1 cellular context compared by ENCODE assay signal in the genomic region with DNA sequence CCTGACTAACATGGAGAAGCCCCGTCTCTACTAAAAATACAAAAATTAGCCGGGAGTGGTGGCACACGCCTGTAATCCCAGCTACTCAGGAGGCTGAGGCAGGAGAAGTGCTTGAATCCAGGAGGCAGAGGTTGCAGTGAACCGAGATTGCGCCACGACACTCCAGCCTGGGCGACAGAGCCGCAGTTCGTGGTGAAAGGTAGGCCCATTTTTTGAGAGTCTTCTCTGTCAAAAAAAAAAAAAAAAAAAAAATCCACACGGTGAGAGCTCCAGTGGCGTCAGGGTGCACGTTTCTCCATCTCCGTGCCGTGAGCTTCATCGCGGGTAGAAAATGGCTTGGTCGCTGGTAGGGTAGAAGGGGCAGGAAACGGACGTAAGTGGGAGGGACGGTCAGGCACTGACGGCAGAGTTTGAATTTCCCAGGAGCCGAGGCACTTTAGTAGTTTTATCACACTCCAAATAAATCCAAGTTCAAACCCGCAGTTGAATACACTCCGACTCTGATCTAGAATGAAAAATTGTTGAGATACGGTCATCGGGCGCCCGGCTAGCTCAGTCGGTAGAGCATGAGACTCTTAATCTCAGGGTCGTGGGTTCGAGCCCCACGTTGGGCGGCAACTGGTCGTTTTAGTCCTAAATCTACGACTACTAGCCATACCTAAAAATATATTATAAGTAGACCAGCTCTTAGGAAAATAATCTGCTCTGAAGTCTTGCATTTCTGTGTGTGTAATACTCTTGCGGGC.
TF ChIP-seq lines count a peak whose summit lies in the region.

No MANE protein-coding gene starts in this region.

TF ChIP-seq in HepG2, 621 proteins besides CTCF, POLR2A, EP300 and RAD21 (continued from another document and continues in another):
- TF ChIP-seq ZNF12 (CRISPR knock-in tag; IDR thresholded peaks at IDR 0.05) = no peak
- TF ChIP-seq, protein P1, sequence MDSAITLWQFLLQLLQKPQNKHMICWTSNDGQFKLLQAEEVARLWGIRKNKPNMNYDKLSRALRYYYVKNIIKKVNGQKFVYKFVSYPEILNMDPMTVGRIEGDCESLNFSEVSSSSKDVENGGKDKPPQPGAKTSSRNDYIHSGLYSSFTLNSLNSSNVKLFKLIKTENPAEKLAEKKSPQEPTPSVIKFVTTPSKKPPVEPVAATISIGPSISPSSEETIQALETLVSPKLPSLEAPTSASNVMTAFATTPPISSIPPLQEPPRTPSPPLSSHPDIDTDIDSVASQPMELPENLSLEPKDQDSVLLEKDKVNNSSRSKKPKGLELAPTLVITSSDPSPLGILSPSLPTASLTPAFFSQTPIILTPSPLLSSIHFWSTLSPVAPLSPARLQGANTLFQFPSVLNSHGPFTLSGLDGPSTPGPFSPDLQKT (CRISPR knock-in tag; IDR thresholded peaks at IDR 0.05; ENCODE audit: borderline replicate concordance) = no peak
- TF ChIP-seq ZNF367 (CRISPR knock-in tag; IDR thresholded peaks at IDR 0.05; ENCODE audit: borderline replicate concordance) = peak; percentile 29; the same call in 1 of the 2 replicates
- no peak; the same call in 1 of the 2 replicates for TF ChIP-seq NCOR1 (IDR thresholded peaks at IDR 0.05; ENCODE audit: borderline replicate concordance, low read length)
- TF ChIP-seq HDAC6 (IDR thresholded peaks at IDR 0.05; ENCODE audit: low read depth, low read length) = no peak
- no peak for TF ChIP-seq XBP1 (CRISPR knock-in tag; IDR thresholded peaks at IDR 0.05)
- TF ChIP-seq HOXA9 (CRISPR knock-in tag; IDR thresholded peaks at IDR 0.05; ENCODE audit: borderline replicate concordance) = no peak
- TF ChIP-seq KMT2A (CRISPR knock-in tag; IDR thresholded peaks at IDR 0.05) = no peak
- no peak for TF ChIP-seq ZNF383 (CRISPR knock-in tag; IDR thresholded peaks at IDR 0.05; ENCODE audit: borderline replicate concordance)
- TF ChIP-seq ZBTB38 (CRISPR knock-in tag; IDR thresholded peaks at IDR 0.05) = no peak
- TF ChIP-seq PHB2 (IDR thresholded peaks at IDR 0.05; ENCODE audit: partially characterized antibody) = no peak
- no peak for TF ChIP-seq ZNF432 (CRISPR knock-in tag; IDR thresholded peaks at IDR 0.05; ENCODE audit: borderline replicate concordance)
- no peak for TF ChIP-seq THYN1 (CRISPR knock-in tag; IDR thresholded peaks at IDR 0.05; ENCODE audit: borderline replicate concordance, low read depth)
- no peak for TF ChIP-seq GATAD1 (CRISPR knock-in tag; IDR thresholded peaks at IDR 0.05)
- no peak for TF ChIP-seq GABPA (IDR thresholded peaks at IDR 0.05; ENCODE audit: low read depth, low read length)
- peak; percentile 28; the same call in 1 of the 2 replicates for TF ChIP-seq GABPA (CRISPR knock-in tag; IDR thresholded peaks at IDR 0.05; ENCODE audit: low read depth)
- TF ChIP-seq KAT8 (CRISPR knock-in tag; IDR thresholded peaks at IDR 0.05) = 0 out of 2 replicates have a peak, but pooled peaks have one; percentile 53
- TF ChIP-seq ZNF224 (CRISPR knock-in tag; IDR thresholded peaks at IDR 0.05) = 0 out of 2 replicates have a peak, but pooled peaks have one; percentile 44
- TF ChIP-seq STAT5B (CRISPR knock-in tag; IDR thresholded peaks at IDR 0.05) = no peak
- TF ChIP-seq, protein P2, sequence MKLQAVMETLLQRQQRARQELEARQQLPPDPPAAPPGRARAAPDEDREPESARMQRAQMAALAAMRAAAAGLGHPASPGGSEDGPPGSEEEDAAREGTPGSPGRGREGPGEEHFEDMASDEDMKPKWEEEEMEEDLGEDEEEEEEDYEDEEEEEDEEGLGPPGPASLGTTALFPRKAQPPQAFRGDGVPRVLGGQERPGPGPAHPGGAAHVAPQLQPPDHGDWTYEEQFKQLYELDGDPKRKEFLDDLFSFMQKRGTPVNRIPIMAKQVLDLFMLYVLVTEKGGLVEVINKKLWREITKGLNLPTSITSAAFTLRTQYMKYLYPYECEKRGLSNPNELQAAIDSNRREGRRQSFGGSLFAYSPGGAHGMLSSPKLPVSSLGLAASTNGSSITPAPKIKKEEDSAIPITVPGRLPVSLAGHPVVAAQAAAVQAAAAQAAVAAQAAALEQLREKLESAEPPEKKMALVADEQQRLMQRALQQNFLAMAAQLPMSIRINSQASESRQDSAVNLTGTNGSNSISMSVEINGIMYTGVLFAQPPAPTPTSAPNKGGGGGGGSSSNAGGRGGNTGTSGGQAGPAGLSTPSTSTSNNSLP (IDR thresholded peaks at IDR 0.05; ENCODE audit: low read depth, low read length) = peak; percentile 83
- TF ChIP-seq, protein P3, sequence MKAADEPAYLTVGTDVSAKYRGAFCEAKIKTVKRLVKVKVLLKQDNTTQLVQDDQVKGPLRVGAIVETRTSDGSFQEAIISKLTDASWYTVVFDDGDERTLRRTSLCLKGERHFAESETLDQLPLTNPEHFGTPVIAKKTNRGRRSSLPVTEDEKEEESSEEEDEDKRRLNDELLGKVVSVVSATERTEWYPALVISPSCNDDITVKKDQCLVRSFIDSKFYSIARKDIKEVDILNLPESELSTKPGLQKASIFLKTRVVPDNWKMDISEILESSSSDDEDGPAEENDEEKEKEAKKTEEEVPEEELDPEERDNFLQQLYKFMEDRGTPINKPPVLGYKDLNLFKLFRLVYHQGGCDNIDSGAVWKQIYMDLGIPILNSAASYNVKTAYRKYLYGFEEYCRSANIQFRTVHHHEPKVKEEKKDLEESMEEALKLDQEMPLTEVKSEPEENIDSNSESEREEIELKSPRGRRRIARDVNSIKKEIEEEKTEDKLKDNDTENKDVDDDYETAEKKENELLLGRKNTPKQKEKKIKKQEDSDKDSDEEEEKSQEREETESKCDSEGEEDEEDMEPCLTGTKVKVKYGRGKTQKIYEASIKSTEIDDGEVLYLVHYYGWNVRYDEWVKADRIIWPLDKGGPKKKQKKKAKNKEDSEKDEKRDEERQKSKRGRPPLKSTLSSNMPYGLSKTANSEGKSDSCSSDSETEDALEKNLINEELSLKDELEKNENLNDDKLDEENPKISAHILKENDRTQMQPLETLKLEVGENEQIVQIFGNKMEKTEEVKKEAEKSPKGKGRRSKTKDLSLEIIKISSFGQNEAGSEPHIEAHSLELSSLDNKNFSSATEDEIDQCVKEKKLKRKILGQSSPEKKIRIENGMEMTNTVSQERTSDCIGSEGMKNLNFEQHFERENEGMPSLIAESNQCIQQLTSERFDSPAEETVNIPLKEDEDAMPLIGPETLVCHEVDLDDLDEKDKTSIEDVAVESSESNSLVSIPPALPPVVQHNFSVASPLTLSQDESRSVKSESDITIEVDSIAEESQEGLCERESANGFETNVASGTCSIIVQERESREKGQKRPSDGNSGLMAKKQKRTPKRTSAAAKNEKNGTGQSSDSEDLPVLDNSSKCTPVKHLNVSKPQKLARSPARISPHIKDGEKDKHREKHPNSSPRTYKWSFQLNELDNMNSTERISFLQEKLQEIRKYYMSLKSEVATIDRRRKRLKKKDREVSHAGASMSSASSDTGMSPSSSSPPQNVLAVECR (CRISPR knock-in tag; IDR thresholded peaks at IDR 0.05; ENCODE audit: borderline replicate concordance) = no peak; the same call in 1 of the 2 replicates
- TF ChIP-seq ZIK1 (CRISPR knock-in tag; IDR thresholded peaks at IDR 0.05; ENCODE audit: borderline replicate concordance, low read depth) = no peak
- TF ChIP-seq ZNF205 (CRISPR knock-in tag; IDR thresholded peaks at IDR 0.05) = no peak
- TF ChIP-seq, protein P4, sequence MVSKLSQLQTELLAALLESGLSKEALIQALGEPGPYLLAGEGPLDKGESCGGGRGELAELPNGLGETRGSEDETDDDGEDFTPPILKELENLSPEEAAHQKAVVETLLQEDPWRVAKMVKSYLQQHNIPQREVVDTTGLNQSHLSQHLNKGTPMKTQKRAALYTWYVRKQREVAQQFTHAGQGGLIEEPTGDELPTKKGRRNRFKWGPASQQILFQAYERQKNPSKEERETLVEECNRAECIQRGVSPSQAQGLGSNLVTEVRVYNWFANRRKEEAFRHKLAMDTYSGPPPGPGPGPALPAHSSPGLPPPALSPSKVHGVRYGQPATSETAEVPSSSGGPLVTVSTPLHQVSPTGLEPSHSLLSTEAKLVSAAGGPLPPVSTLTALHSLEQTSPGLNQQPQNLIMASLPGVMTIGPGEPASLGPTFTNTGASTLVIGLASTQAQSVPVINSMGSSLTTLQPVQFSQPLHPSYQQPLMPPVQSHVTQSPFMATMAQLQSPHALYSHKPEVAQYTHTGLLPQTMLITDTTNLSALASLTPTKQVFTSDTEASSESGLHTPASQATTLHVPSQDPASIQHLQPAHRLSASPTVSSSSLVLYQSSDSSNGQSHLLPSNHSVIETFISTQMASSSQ (IDR thresholded peaks at IDR 0.05; ENCODE audit: low read depth) = peak; percentile 50; the same call in 1 of the 2 replicates
- TF ChIP-seq, protein P4 (CRISPR knock-in tag; IDR thresholded peaks at IDR 0.05; ENCODE audit: borderline replicate concordance) = no peak
- TF ChIP-seq, protein P5, sequence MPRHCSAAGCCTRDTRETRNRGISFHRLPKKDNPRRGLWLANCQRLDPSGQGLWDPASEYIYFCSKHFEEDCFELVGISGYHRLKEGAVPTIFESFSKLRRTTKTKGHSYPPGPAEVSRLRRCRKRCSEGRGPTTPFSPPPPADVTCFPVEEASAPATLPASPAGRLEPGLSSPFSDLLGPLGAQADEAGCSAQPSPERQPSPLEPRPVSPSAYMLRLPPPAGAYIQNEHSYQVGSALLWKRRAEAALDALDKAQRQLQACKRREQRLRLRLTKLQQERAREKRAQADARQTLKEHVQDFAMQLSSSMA (CRISPR knock-in tag; IDR thresholded peaks at IDR 0.05) = no peak
- TF ChIP-seq SIX1 (CRISPR knock-in tag; IDR thresholded peaks at IDR 0.05; ENCODE audit: borderline replicate concordance) = no peak
- TF ChIP-seq, protein P6, sequence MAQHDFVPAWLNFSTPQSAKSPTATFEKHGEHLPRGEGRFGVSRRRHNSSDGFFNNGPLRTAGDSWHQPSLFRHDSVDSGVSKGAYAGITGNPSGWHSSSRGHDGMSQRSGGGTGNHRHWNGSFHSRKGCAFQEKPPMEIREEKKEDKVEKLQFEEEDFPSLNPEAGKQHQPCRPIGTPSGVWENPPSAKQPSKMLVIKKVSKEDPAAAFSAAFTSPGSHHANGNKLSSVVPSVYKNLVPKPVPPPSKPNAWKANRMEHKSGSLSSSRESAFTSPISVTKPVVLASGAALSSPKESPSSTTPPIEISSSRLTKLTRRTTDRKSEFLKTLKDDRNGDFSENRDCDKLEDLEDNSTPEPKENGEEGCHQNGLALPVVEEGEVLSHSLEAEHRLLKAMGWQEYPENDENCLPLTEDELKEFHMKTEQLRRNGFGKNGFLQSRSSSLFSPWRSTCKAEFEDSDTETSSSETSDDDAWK (CRISPR knock-in tag; IDR thresholded peaks at IDR 0.05) = no peak
- peak; percentile 23; the same call in 1 of the 2 replicates for TF ChIP-seq PITX1 (CRISPR knock-in tag; IDR thresholded peaks at IDR 0.05)
- no peak for TF ChIP-seq CEBPB (IDR thresholded peaks at IDR 0.05; ENCODE audit: borderline replicate concordance, low read depth, low read length)
- no peak for TF ChIP-seq ZNF33B (CRISPR knock-in tag; IDR thresholded peaks at IDR 0.05)
- no peak for TF ChIP-seq ZNF382 (CRISPR knock-in tag; IDR thresholded peaks at IDR 0.05; ENCODE audit: borderline replicate concordance)
- TF ChIP-seq MTA3 (CRISPR knock-in tag; IDR thresholded peaks at IDR 0.05) = no peak
- TF ChIP-seq ZFP41 (CRISPR knock-in tag; IDR thresholded peaks at IDR 0.05; ENCODE audit: borderline replicate concordance) = no peak
- TF ChIP-seq, protein P7, sequence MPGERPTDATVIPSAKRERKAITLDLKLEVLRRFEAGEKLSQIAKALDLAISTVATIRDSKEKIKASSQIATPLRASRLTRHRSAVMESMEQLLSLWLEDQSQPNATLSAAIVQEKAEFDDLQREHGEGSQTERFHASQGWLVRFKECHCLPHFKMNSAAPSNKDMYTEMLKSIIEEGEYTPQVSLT (CRISPR knock-in tag; IDR thresholded peaks at IDR 0.05; ENCODE audit: borderline replicate concordance, low read depth) = no peak
- no peak for TF ChIP-seq MAZ (IDR thresholded peaks at IDR 0.05; ENCODE audit: borderline replicate concordance, low read depth, low read length)
- TF ChIP-seq MAZ (CRISPR knock-in tag; IDR thresholded peaks at IDR 0.05; ENCODE audit: low read depth) = peak; percentile 32; the same call in 1 of the 2 replicates
- peak; percentile 97 for TF ChIP-seq MAF1 (CRISPR knock-in tag; IDR thresholded peaks at IDR 0.05; ENCODE audit: borderline replicate concordance)
- peak; percentile 59 for TF ChIP-seq ASH2L (IDR thresholded peaks at IDR 0.05; ENCODE audit: insufficient read length, low read depth, low read length)
- 0 out of 2 replicates have a peak, but pooled peaks have one; percentile 46 for TF ChIP-seq ZNF605 (CRISPR knock-in tag; IDR thresholded peaks at IDR 0.05)
- TF ChIP-seq ZBTB8A (CRISPR knock-in tag; IDR thresholded peaks at IDR 0.05; ENCODE audit: borderline replicate concordance, low read depth) = no peak
- TF ChIP-seq NFYC (CRISPR knock-in tag; IDR thresholded peaks at IDR 0.05) = no peak
- peak; percentile 40; the same call in 1 of the 2 replicates for TF ChIP-seq ZSCAN9 (CRISPR knock-in tag; IDR thresholded peaks at IDR 0.05; ENCODE audit: borderline replicate concordance)
- TF ChIP-seq ZNF33A (CRISPR knock-in tag; IDR thresholded peaks at IDR 0.05; ENCODE audit: borderline replicate concordance) = no peak
- TF ChIP-seq ETV6 (CRISPR knock-in tag; conservative IDR thresholded peaks at IDR 0.05) = no peak
- 0 out of 2 replicates have a peak, but pooled peaks have one; percentile 46 for TF ChIP-seq ZNF772 (CRISPR knock-in tag; IDR thresholded peaks at IDR 0.05)
- TF ChIP-seq, protein P8, sequence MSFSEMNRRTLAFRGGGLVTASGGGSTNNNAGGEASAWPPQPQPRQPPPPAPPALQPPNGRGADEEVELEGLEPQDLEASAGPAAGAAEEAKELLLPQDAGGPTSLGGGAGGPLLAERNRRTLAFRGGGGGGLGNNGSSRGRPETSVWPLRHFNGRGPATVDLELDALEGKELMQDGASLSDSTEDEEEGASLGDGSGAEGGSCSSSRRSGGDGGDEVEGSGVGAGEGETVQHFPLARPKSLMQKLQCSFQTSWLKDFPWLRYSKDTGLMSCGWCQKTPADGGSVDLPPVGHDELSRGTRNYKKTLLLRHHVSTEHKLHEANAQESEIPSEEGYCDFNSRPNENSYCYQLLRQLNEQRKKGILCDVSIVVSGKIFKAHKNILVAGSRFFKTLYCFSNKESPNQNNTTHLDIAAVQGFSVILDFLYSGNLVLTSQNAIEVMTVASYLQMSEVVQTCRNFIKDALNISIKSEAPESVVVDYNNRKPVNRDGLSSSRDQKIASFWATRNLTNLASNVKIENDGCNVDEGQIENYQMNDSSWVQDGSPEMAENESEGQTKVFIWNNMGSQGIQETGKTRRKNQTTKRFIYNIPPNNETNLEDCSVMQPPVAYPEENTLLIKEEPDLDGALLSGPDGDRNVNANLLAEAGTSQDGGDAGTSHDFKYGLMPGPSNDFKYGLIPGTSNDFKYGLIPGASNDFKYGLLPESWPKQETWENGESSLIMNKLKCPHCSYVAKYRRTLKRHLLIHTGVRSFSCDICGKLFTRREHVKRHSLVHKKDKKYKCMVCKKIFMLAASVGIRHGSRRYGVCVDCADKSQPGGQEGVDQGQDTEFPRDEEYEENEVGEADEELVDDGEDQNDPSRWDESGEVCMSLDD (CRISPR knock-in tag; IDR thresholded peaks at IDR 0.05; ENCODE audit: borderline replicate concordance) = no peak
